Comparison of ENCODE assay signal across 8 cellular contexts in genomic region chr11:85647604-85648299, GRCh38. TPM values are rescaled to one million over a fixed set of nuclear protein-coding genes. Genes with fewer than 3 reads are reported as not detected.
A peak's percentile ranks its signal among the peaks of the same experiment; 100 is the strongest.
DNase-seq lines count a peak whose midpoint lies in the region; ATAC-seq, FAIRE-seq and TF ChIP-seq lines count a peak whose summit lies in the region.

Gene TMEM126A (plus strand): TSS chr11:85647967. CDS start chr11:85650256, 2,289 bp downstream.

- H3K9me3 Mint-ChIP-seq in activated naive CD4-positive, alpha-beta T cell treated with anti-CD3 and anti-CD28 coated beads, Interleukin-2, amount 10 ng/mL, durations not matched to agents 7 days and 5 days: no peaks in the 10 kb centered on the region

- H2AFZ ChIP-seq in neuron (ENCODE audit: low read depth, low read length): peak within 1 kb of the TSS; percentile 50

- peak; percentile 98 for TF ChIP-seq POLR2A in NB4 (IDR thresholded peaks at IDR 0.05; ENCODE audit: extremely low read depth, insufficient read length)

- H3K9me3 ChIP-seq in SK-N-MC (ENCODE audit: low read depth, low read length) (no peaks in the 10 kb centered on the region), neuron (ENCODE audit: low read length) (no peaks in the 10 kb centered on the region), subcutaneous abdominal adipose tissue (ENCODE audit: control insufficient read depth in 5 of 5, low read length in 5 of 5) (no peaks in the 10 kb centered on the region)

- peak within 1 kb of the TSS; percentile 90 for H3K4me3 Mint-ChIP-seq in activated naive CD4-positive, alpha-beta T cell treated with anti-CD3 and anti-CD28 coated beads, Interleukin-2, amount 10 ng/mL, durations not matched to agents 7 days and 5 days

- peaks cover 3% of the 10 kb centered on the region; the same call in 1 of the 2 replicates for H3K36me3 ChIP-seq in GM06990 (ENCODE audit: control insufficient read depth, insufficient read depth, low read length)
- peaks cover 10% of the 10 kb centered on the region; the same call in 1 of the 2 replicates for H3K36me3 ChIP-seq in SK-N-MC (ENCODE audit: insufficient read depth, low read length)
- peaks cover 11% of the 10 kb centered on the region for H3K36me3 ChIP-seq in neuron (ENCODE audit: insufficient read depth, low read length)
- H3K36me3 ChIP-seq in subcutaneous abdominal adipose tissue (ENCODE audit: control insufficient read depth in 5 of 5, insufficient read depth in 5 of 5, low read length in 5 of 5): peaks cover 0 to 6% (median 3%) of the 10 kb centered on the region in 5 donors

- peak within 1 kb of the TSS; percentile 54; the same call in 1 of the 2 replicates for H3K27ac ChIP-seq in SK-N-MC
- peak within 1 kb of the TSS; percentile 75 for H3K27ac ChIP-seq in subcutaneous abdominal adipose tissue (ENCODE audit: low read depth, low read length)

- peak within 1 kb of the TSS; percentile 90 for H3K4me3 ChIP-seq in GM06990 (replicated peaks; ENCODE audit: low read depth, low read length)
- H3K4me3 ChIP-seq in NB4 (ENCODE audit: low read depth, low read length): peak within 1 kb of the TSS; percentile 82
- H3K4me3 ChIP-seq in SK-N-MC: peak within 1 kb of the TSS; percentile 92
- peak within 1 kb of the TSS; percentile 89 for H3K4me3 ChIP-seq in neuron (ENCODE audit: low read length)
- H3K4me3 ChIP-seq in subcutaneous abdominal adipose tissue (ENCODE audit: low read depth in 1 of 5, low read length in 5 of 5): peak within 1 kb of the TSS; percentile 83 to 99 (median 97)

- H3K4me1 ChIP-seq in neuron (ENCODE audit: insufficient read depth, low read length): peaks cover 16% of the 10 kb centered on the region
- peaks cover 0 to 20% (median 16%) of the 10 kb centered on the region in 5 donors for H3K4me1 ChIP-seq in subcutaneous abdominal adipose tissue (ENCODE audit: control insufficient read depth in 5 of 5, insufficient read depth in 5 of 5, low read length in 5 of 5)

- H3K27me3 ChIP-seq in GM06990 (replicated peaks; ENCODE audit: control insufficient read depth, insufficient read depth, low read length) (no peaks in the 10 kb centered on the region), neuron (ENCODE audit: insufficient read depth, low read length) (no peaks in the 10 kb centered on the region), subcutaneous abdominal adipose tissue (ENCODE audit: control insufficient read depth in 5 of 5, insufficient read depth in 4 of 5, low read length in 5 of 5) (peaks cover 0 to 3% (median 2%) of the 10 kb centered on the region in 5 donors)

- H3K27me3 Mint-ChIP-seq in activated naive CD4-positive, alpha-beta T cell treated with anti-CD3 and anti-CD28 coated beads, Interleukin-2, amount 10 ng/mL, durations not matched to agents 7 days and 5 days: peaks cover 23% of the 10 kb centered on the region

- DNase-seq in GM06990 (ENCODE audit: extremely low read depth, insufficient read length): peak; percentile 91
- DNase-seq in NB4 (ENCODE audit: low read depth): peak; percentile 97
- no peak for DNase-seq in SK-N-MC (ENCODE audit: low read depth, low spot score)
- peak; percentile 94 for DNase-seq in activated naive CD4-positive, alpha-beta T cell treated with anti-CD3 and anti-CD28 coated beads, Interleukin-2, amount 10 ng/mL, durations not matched to agents 7 days and 5 days
- peak; percentile 53 to 76 for DNase-seq in frontal cortex (ENCODE audit: low spot score in 2 of 2)

- H3K9ac ChIP-seq in SK-N-MC (ENCODE audit: insufficient read length): peak within 1 kb of the TSS; percentile 82
- H3K9ac ChIP-seq in subcutaneous abdominal adipose tissue (ENCODE audit: low read length in 5 of 5): peak within 1 kb of the TSS; percentile 85 to 97 (median 89)

- H3K27ac Mint-ChIP-seq in activated naive CD4-positive, alpha-beta T cell treated with anti-CD3 and anti-CD28 coated beads, Interleukin-2, amount 10 ng/mL, durations not matched to agents 7 days and 5 days: peak within 1 kb of the TSS; percentile 95

- peaks cover 38% of the 10 kb centered on the region for H3K4me1 Mint-ChIP-seq in activated naive CD4-positive, alpha-beta T cell treated with anti-CD3 and anti-CD28 coated beads, Interleukin-2, amount 10 ng/mL, durations not matched to agents 7 days and 5 days

- TF ChIP-seq CTCF in GM06990 (IDR thresholded peaks at IDR 0.05; ENCODE audit: insufficient read depth, low read length, poor library complexity, severe bottlenecking) (no peak), NB4 (IDR thresholded peaks at IDR 0.05; ENCODE audit: low read depth, low read length) (no peak)

- no peak for FAIRE-seq in frontal cortex (lab: Jason Lieb, UNC)

- H3K36me3 Mint-ChIP-seq in activated naive CD4-positive, alpha-beta T cell treated with anti-CD3 and anti-CD28 coated beads, Interleukin-2, amount 10 ng/mL, durations not matched to agents 7 days and 5 days: peaks cover 17% of the 10 kb centered on the region

- CTCF ChIA-PET in activated naive CD4-positive, alpha-beta T cell treated with anti-CD3 and anti-CD28 coated beads, Interleukin-2, amount 10 ng/mL, durations not matched to agents 7 days and 5 days (lab: Charles Lee): interaction anchor here (0.9 to 1.8 kb wide), 7 partner anchors 9 to 771 kb away, joined by 3 to 8 read pairs (median 4); partner anchors contain the start of gene TMEM126B

- peak; percentile 99 for ATAC-seq in HG02571 (IDR thresholded peaks at IDR 0.05; ENCODE audit: unreplicated experiment)

RNA-seq across cellular contexts. Expression of gene TMEM126A, which starts in this region (rescaled TPM):
- total RNA-seq in frontal cortex: 33.8 TPM
